In genomic region chr1:33517596-33518250, GRCh38 we compare ENCODE assay signal across 19 cellular contexts.
DNase-seq lines count a peak whose midpoint lies in the region; ATAC-seq and TF ChIP-seq lines count a peak whose summit lies in the region.
"Had no signal": no experiment of that assay in that cellular context is flagged by ENCODE, and none has a peak within 500 bp of the region (broad histone marks: within the 10 kb centered on the region; RNA-seq: fewer than 3 reads in every experiment).

No MANE protein-coding gene starts in this region.

- H3K4me3 ChIP-seq in foreskin fibroblast (ENCODE audit: low read depth in 1 of 2, low read length in 2 of 2), result no peak overlapping the region
- H3K4me3 ChIP-seq: adrenal gland, left lung, spleen, upper lobe of left lung had no signal

- ATAC-seq in HG03378 (IDR thresholded peaks at IDR 0.05; ENCODE audit: unreplicated experiment), result no peak
- ATAC-seq: left lung; stimulated activated naive CD8-positive, alpha-beta T cell treated with anti-CD3 and anti-CD28 coated beads, Interleukin-15, amount 100 ng/mL, for 72 hours; T-helper 17 cell had no signal

- peak; percentile 36 for DNase-seq in GM03348 (ENCODE audit: low spot score)
- DNase-seq in NCI-H446 treated with DMSO at 0.1 percent for 48 hours (lab: John Stamatoyannopoulos, UW), result peak; percentile 28
- peak; percentile 37 to 76 for DNase-seq in foreskin fibroblast
- peak; percentile 53 for DNase-seq in superior temporal gyrus (ENCODE audit: extremely low spot score)
- DNase-seq in glomerular visceral epithelial cell (ENCODE audit: extremely low spot score), result no peak
- no peak for DNase-seq in dedifferentiated amniotic fluid mesenchymal stem cell (ENCODE audit: extremely low spot score)
- DNase-seq: activated CD4-positive, alpha-beta T cell treated with anti-CD3 and anti-CD28 coated beads, Interleukin-2, amount 50 U/mL, for 48 hours; activated gamma-delta T cell; adrenal gland; left lung; MM.1S; NCI-H1436 treated with DMSO at 0.1 percent for 48 hours; NCI-H345; spleen; stimulated activated CD4-positive, alpha-beta T cell treated with anti-CD3 and anti-CD28 coated beads, Interleukin-4, amount 100 ng/mL, for 4 hours; stimulated activated naive CD8-positive, alpha-beta T cell treated with anti-CD3 and anti-CD28 coated beads, Interleukin-15, amount 100 ng/mL, for 72 hours; T-helper 17 cell; upper lobe of left lung had no signal

- TF ChIP-seq CTCF in foreskin fibroblast (IDR thresholded peaks at IDR 0.05; ENCODE audit: low read depth, low read length), result no peak

Comparison
In these comparisons a context has a peak if more than half of its experiments do, and no peak if none do; other contexts are left out.
1. DNase-seq: peak in GM03348 (single experiment), NCI-H446 treated with DMSO at 0.1 percent for 48 hours (single experiment), foreskin fibroblast (2 of 2) and superior temporal gyrus (single experiment); none in glomerular visceral epithelial cell (single experiment) and dedifferentiated amniotic fluid mesenchymal stem cell (single experiment).